17 cellular contexts compared by ENCODE assay signal in the genomic region with DNA sequence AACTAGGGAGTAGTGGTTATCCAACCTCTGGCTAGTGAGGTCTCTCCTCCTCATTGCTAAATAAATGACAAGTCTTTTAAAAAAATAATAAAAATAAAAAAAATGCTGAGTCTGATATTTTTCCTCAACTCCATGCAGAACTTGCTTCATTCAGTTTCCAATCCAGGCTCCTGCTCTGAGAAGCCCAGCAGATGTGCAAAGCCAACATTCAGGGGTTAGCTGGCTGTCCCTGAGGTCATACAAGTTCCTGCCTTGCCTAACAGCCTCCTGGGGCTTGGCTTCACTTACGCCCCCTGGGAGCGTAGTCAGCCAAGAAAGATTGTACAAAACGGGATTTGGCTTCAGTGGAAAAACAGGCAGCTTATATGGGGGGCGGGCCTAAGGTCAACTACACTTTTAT. TPM values are rescaled to one million over a fixed set of nuclear protein-coding genes. Genes with fewer than 3 reads are reported as not detected.
DNase-seq lines count a peak whose midpoint lies in the region; ATAC-seq and TF ChIP-seq lines count a peak whose summit lies in the region.
"Had no signal": no experiment of that assay in that cellular context is flagged by ENCODE, and none has a peak within 500 bp of the region (broad histone marks: within the 10 kb centered on the region; RNA-seq: fewer than 3 reads in every experiment).

No MANE protein-coding gene starts in this region.

- peaks cover 86% of the 10 kb centered on the region for H3K36me3 ChIP-seq in adipocyte (ENCODE audit: control insufficient read depth, insufficient read depth, low read length, severe bottlenecking)

- TF ChIP-seq CTCF in AG10803 (conservative IDR thresholded peaks at IDR 0.05; ENCODE audit: low read length) (no peak), foreskin fibroblast (IDR thresholded peaks at IDR 0.05; ENCODE audit: low read depth, low read length) (no peak), omental fat pad (IDR thresholded peaks at IDR 0.05) (no peak)

- no peaks in the 10 kb centered on the region for H3K27me3 ChIP-seq in adipocyte (replicated peaks; ENCODE audit: control insufficient read depth, insufficient read depth, low read length)

- peaks cover 38% of the 10 kb centered on the region for H3K4me1 ChIP-seq in adipocyte (ENCODE audit: control insufficient read depth, insufficient read depth, low read length)

- no peaks in the 10 kb centered on the region for H3K9me3 ChIP-seq in adipocyte (ENCODE audit: control insufficient read depth, low read length)

- peak overlapping the region; percentile 36 for H3K9ac ChIP-seq in adipocyte (ENCODE audit: low read length)

- no peak overlapping the region for H3K4me3 ChIP-seq in AG10803 (ENCODE audit: low read length)
- H3K4me3 ChIP-seq in adipocyte (ENCODE audit: low read length): no peak overlapping the region
- H3K4me3 ChIP-seq in foreskin fibroblast (ENCODE audit: low read depth in 1 of 2, low read length in 2 of 2): no peak overlapping the region
- H3K4me3 ChIP-seq: GM12878 had no signal

- peak; percentile 35 for ATAC-seq in omental fat pad (ENCODE audit: low FRiP score)
- ATAC-seq in GM18870 (IDR thresholded peaks at IDR 0.05; ENCODE audit: unreplicated experiment): no peak
- ATAC-seq in GM18511 (IDR thresholded peaks at IDR 0.05; ENCODE audit: unreplicated experiment): no peak
- ATAC-seq: GM12878; stimulated activated memory B cell treated with anti-CD40 and anti-IgM and Interleukin-4, amounts not matched to agents 10 μg/mL and 1 μg/mL and 100 μg/mL, for 72 hours had no signal

- DNase-seq in AG10803 (ENCODE audit: low read depth): peak; percentile 51
- DNase-seq in adipocyte (ENCODE audit: low read depth): no peak
- DNase-seq in foreskin fibroblast: peak; percentile 69 to 83
- DNase-seq in omental fat pad (ENCODE audit: low spot score): no peak
- no peak for DNase-seq in stimulated activated CD8-positive, alpha-beta memory T cell treated with anti-CD3 and anti-CD28 coated beads, Interleukin-4, amount 100 ng/mL, for 48 hours
- no peak for DNase-seq in OCI-M1 (lab: John Stamatoyannopoulos, UW)
- DNase-seq: activated CD4-positive, alpha-beta T cell treated with anti-CD3 and anti-CD28 coated beads for 1 hour; activated T-cell treated with anti-CD3 and anti-CD28 coated beads, Interleukin-2, amount 50 U/mL, for 1 hour; amygdala; DMS79 treated with DMSO at 0.1 percent for 48 hours; Karpas-422; posterior cingulate gyrus; stimulated activated CD4-positive, alpha-beta T cell treated with anti-CD3 and anti-CD28 coated beads, Interleukin-4, amount 100 ng/mL, for 1 hour had no signal

RNA-seq across cellular contexts. Expression of a gene that starts 23.3 kb away (rescaled TPM):
- 10 to 100 TPM; 63.8 to 84.6 (median 71.6) TPM for total RNA-seq in omental fat pad

RNA-seq across cellular contexts. Expression of a gene that starts 56.2 kb away (rescaled TPM):
- 10 to 100 TPM; 33.3 to 67.0 (median 45.4) TPM for total RNA-seq in omental fat pad

Comparison
In these comparisons a context has a peak if more than half of its experiments do, and no peak if none do; other contexts are left out.
1. DNase-seq: peak in AG10803 (single experiment) and foreskin fibroblast (2 of 2); none in adipocyte (single experiment), omental fat pad (single experiment), stimulated activated CD8-positive, alpha-beta memory T cell treated with anti-CD3 and anti-CD28 coated beads, Interleukin-4, amount 100 ng/mL, for 48 hours (single experiment) and OCI-M1 (single experiment).